Comparison of ENCODE assay signal across 19 cellular contexts in genomic region chr5:173745561-173745960, GRCh38.
DNase-seq lines count a peak whose midpoint lies in the region; ATAC-seq and TF ChIP-seq lines count a peak whose summit lies in the region.
"Had no signal": no experiment of that assay in that cellular context is flagged by ENCODE, and none has a peak within 500 bp of the region (broad histone marks: within the 10 kb centered on the region; RNA-seq: fewer than 3 reads in every experiment).

No MANE protein-coding gene starts in this region.

- H3K36me3 ChIP-seq in HUES64 (ENCODE audit: insufficient read depth, low read length), result no peaks in the 10 kb centered on the region
- H3K36me3 ChIP-seq in lower lobe of right lung, result no peaks in the 10 kb centered on the region

- H3K27ac ChIP-seq in HUES64 (ENCODE audit: low read depth, low read length) (peak overlapping the region; percentile 62), lower lobe of right lung (no peak overlapping the region)
- H3K27ac ChIP-seq: GM23248 had no signal

- intact Hi-C loops in activated B cell treated with CpG ODN at 0.5 μM for 24 hours (cut with micrococcal nuclease), result loop anchor here (1.0 to 5.0 kb wide), 4 partner anchors 11 to 139 kb away; no protein-coding TSS in a partner anchor
- intact Hi-C loops in lower lobe of right lung (cut with DNase I), result no loop called here
- intact Hi-C loops in activated CD4-positive, alpha-beta memory T cell treated with anti-CD3 and anti-CD28 coated beads for 36 hours (cut with micrococcal nuclease), result no loop called here

- peak; percentile 3 for ATAC-seq in activated B cell treated with CpG ODN at 0.5 μM for 24 hours (ENCODE audit: low read depth)
- peak; percentile 18 to 65 for ATAC-seq in lower lobe of right lung
- ATAC-seq in GM21723 (IDR thresholded peaks at IDR 0.05; ENCODE audit: unreplicated experiment), result no peak
- ATAC-seq: natural killer cell treated with Interleukin-12 subunit alpha and Interleukin-12 subunit beta and Interleukin-15 and Interleukin-18, amount 100 ng/mL, for 72 hours; Panc1 had no signal

- peak overlapping the region; percentile 80 for H3K27ac Mint-ChIP-seq in activated B cell treated with CpG ODN at 0.5 μM for 24 hours
- peak overlapping the region; percentile 80 for H3K27ac Mint-ChIP-seq in type B pancreatic cell
- no peak overlapping the region for H3K27ac Mint-ChIP-seq in activated CD4-positive, alpha-beta memory T cell treated with anti-CD3 and anti-CD28 coated beads for 36 hours
- H3K27ac Mint-ChIP-seq: activated CD4-positive, alpha-beta T cell treated with anti-CD3 and anti-CD28 coated beads, Interleukin-2, amount 10 ng/mL, durations not matched to agents 24 days and 14 days; effector memory CD8-positive, alpha-beta T cell; natural killer cell treated with Interleukin-12 subunit alpha and Interleukin-12 subunit beta and Interleukin-15 and Interleukin-18, amount 100 ng/mL, for 72 hours had no signal

- no peaks in the 10 kb centered on the region for H3K27me3 ChIP-seq in HUES64 (ENCODE audit: insufficient read depth, low read length)
- H3K27me3 ChIP-seq in lower lobe of right lung (ENCODE audit: low read depth), result no peaks in the 10 kb centered on the region

- peak overlapping the region; percentile 55 for H3K9ac ChIP-seq in HUES64 (ENCODE audit: low read depth, low read length)
- H3K9ac ChIP-seq: GM23248 had no signal

- DNase-seq in activated B cell treated with CpG ODN at 0.5 μM for 24 hours (no peak), lower lobe of right lung (no peak), type B pancreatic cell (ENCODE audit: extremely low spot score, unreplicated experiment) (no peak), NAMALWA (ENCODE audit: low spot score) (no peak)
- no peak for DNase-seq in activated CD4-positive, alpha-beta memory T cell treated with anti-CD3 and anti-CD28 coated beads for 36 hours
- DNase-seq: activated CD4-positive, alpha-beta T cell treated with anti-CD3 and anti-CD28 coated beads, Interleukin-2, amount 10 ng/mL, durations not matched to agents 24 days and 14 days; activated CD8-positive, alpha-beta memory T cell treated with anti-CD3 and anti-CD28 coated beads, Interleukin-2, amount 50 U/mL, for 48 hours; activated gamma-delta T cell; effector memory CD8-positive, alpha-beta T cell; KG1; stimulated activated CD4-positive, alpha-beta T cell treated with anti-CD3 and anti-CD28 coated beads, Interleukin-4, amount 100 ng/mL, for 4 hours; T1000 had no signal

- WGBS in HUES64, result 59% methylated on average over 7 of the region's 7 CpGs

- POLR2A ChIA-PET in activated B cell treated with CpG ODN at 0.5 μM for 24 hours (lab: Charles Lee), result interaction anchor here (1.0 to 1.8 kb wide), 4 partner anchors 11 to 142 kb away, joined by 3 to 13 read pairs (median 5); partner anchors contain the start of gene CPEB4
- POLR2A ChIA-PET in activated CD4-positive, alpha-beta memory T cell treated with anti-CD3 and anti-CD28 coated beads for 36 hours (lab: Charles Lee), result no interaction called here

- H3K4me3 Mint-ChIP-seq in activated B cell treated with CpG ODN at 0.5 μM for 24 hours, result no peak overlapping the region
- H3K4me3 Mint-ChIP-seq in type B pancreatic cell, result peak overlapping the region; percentile 53
- H3K4me3 Mint-ChIP-seq in activated CD4-positive, alpha-beta memory T cell treated with anti-CD3 and anti-CD28 coated beads for 36 hours, result no peak overlapping the region
- H3K4me3 Mint-ChIP-seq: activated CD4-positive, alpha-beta T cell treated with anti-CD3 and anti-CD28 coated beads, Interleukin-2, amount 10 ng/mL, durations not matched to agents 24 days and 14 days; CD14-positive monocyte; central memory CD8-positive, alpha-beta T cell; effector memory CD8-positive, alpha-beta T cell; natural killer cell treated with Interleukin-12 subunit alpha and Interleukin-12 subunit beta and Interleukin-15 and Interleukin-18, amount 100 ng/mL, for 72 hours had no signal

- H3K27me3 Mint-ChIP-seq in activated B cell treated with CpG ODN at 0.5 μM for 24 hours, result no peaks in the 10 kb centered on the region
- H3K27me3 Mint-ChIP-seq in type B pancreatic cell, result no peaks in the 10 kb centered on the region
- no peaks in the 10 kb centered on the region for H3K27me3 Mint-ChIP-seq in activated CD4-positive, alpha-beta memory T cell treated with anti-CD3 and anti-CD28 coated beads for 36 hours
- H3K27me3 Mint-ChIP-seq: activated CD4-positive, alpha-beta T cell treated with anti-CD3 and anti-CD28 coated beads, Interleukin-2, amount 10 ng/mL, durations not matched to agents 24 days and 14 days had no signal

- H3K9me3 Mint-ChIP-seq in activated B cell treated with CpG ODN at 0.5 μM for 24 hours, result no peaks in the 10 kb centered on the region
- H3K9me3 Mint-ChIP-seq in type B pancreatic cell, result no peaks in the 10 kb centered on the region
- H3K9me3 Mint-ChIP-seq in activated CD4-positive, alpha-beta memory T cell treated with anti-CD3 and anti-CD28 coated beads for 36 hours, result no peaks in the 10 kb centered on the region
- H3K9me3 Mint-ChIP-seq: activated CD4-positive, alpha-beta T cell treated with anti-CD3 and anti-CD28 coated beads, Interleukin-2, amount 10 ng/mL, durations not matched to agents 24 days and 14 days; central memory CD8-positive, alpha-beta T cell; effector memory CD8-positive, alpha-beta T cell; natural killer cell treated with Interleukin-12 subunit alpha and Interleukin-12 subunit beta and Interleukin-15 and Interleukin-18, amount 100 ng/mL, for 72 hours had no signal

- H3K4me1 ChIP-seq in HUES64 (ENCODE audit: insufficient read depth, low read length), result peaks cover 30% of the 10 kb centered on the region
- H3K4me1 ChIP-seq in lower lobe of right lung, result peaks cover 13% of the 10 kb centered on the region

- CTCF ChIA-PET in activated B cell treated with CpG ODN at 0.5 μM for 24 hours (lab: Charles Lee), result interaction anchor here (1.2 to 1.5 kb wide), 2 partner anchors 12 to 42 kb away, joined by 3 to 5 read pairs; no protein-coding TSS in a partner anchor
- CTCF ChIA-PET in activated CD4-positive, alpha-beta memory T cell treated with anti-CD3 and anti-CD28 coated beads for 36 hours (lab: Charles Lee), result no interaction called here

- peak overlapping the region; percentile 25 for H3K4me3 ChIP-seq in HUES64 (ENCODE audit: low read length)
- H3K4me3 ChIP-seq in lower lobe of right lung, result no peak overlapping the region
- H3K4me3 ChIP-seq: GM23248 had no signal

- TF ChIP-seq CTCF in activated B cell treated with CpG ODN at 0.5 μM for 24 hours (IDR thresholded peaks at IDR 0.05), result no peak
- TF ChIP-seq CTCF in lower lobe of right lung (IDR thresholded peaks at IDR 0.05), result no peak
- no peak for TF ChIP-seq CTCF in type B pancreatic cell (conservative IDR thresholded peaks at IDR 0.05)

- H3K4me1 Mint-ChIP-seq in activated B cell treated with CpG ODN at 0.5 μM for 24 hours, result peaks cover 64% of the 10 kb centered on the region
- H3K4me1 Mint-ChIP-seq in type B pancreatic cell (ENCODE audit: unreplicated experiment), result peaks cover 37% of the 10 kb centered on the region
- H3K4me1 Mint-ChIP-seq in activated CD4-positive, alpha-beta memory T cell treated with anti-CD3 and anti-CD28 coated beads for 36 hours (ENCODE audit: low read depth), result peaks cover 7% of the 10 kb centered on the region
- H3K4me1 Mint-ChIP-seq: activated CD4-positive, alpha-beta T cell treated with anti-CD3 and anti-CD28 coated beads, Interleukin-2, amount 10 ng/mL, durations not matched to agents 24 days and 14 days had no signal

- H3K36me3 Mint-ChIP-seq in activated B cell treated with CpG ODN at 0.5 μM for 24 hours (ENCODE audit: low read depth) (no peaks in the 10 kb centered on the region), type B pancreatic cell (no peaks in the 10 kb centered on the region)
- no peaks in the 10 kb centered on the region for H3K36me3 Mint-ChIP-seq in activated CD4-positive, alpha-beta memory T cell treated with anti-CD3 and anti-CD28 coated beads for 36 hours
- H3K36me3 Mint-ChIP-seq: CD14-positive monocyte; natural killer cell treated with Interleukin-12 subunit alpha and Interleukin-12 subunit beta and Interleukin-15 and Interleukin-18, amount 100 ng/mL, for 72 hours had no signal

- H3K9me3 ChIP-seq in HUES64 (ENCODE audit: insufficient read depth, low read depth, low read length) (no peaks in the 10 kb centered on the region), lower lobe of right lung (no peaks in the 10 kb centered on the region)
